Comparison of ENCODE assay signal across 8 cellular contexts in genomic region chr20:49484180-49485140, GRCh38. TPM values are rescaled to one million over a fixed set of nuclear protein-coding genes. Genes with fewer than 3 reads are reported as not detected.
DNase-seq lines count a peak whose midpoint lies in the region; ATAC-seq and TF ChIP-seq lines count a peak whose summit lies in the region.

No MANE protein-coding gene starts in this region.

- no peak for TF ChIP-seq POLR2A in spleen (IDR thresholded peaks at IDR 0.05)

- intact Hi-C loops in spleen (cut with DNase I; ENCODE audit: low total_unique reads), result no loop called here

- peaks cover 0 to 29% (median 17%) of the 10 kb centered on the region in 6 donors for H3K4me1 ChIP-seq in spleen

- H3K27ac ChIP-seq in spleen, result no peak overlapping the region

- H3K9me3 ChIP-seq in spleen, result peaks cover 0 to 7% (median 0%) of the 10 kb centered on the region in 8 donors

- no peaks in the 10 kb centered on the region for H3K36me3 ChIP-seq in spleen

- H3K4me3 ChIP-seq in spleen, result peak overlapping the region; percentile 12 to 68 (median 36)

- peak in 9 of 11 experiments; percentile 36 to 68 (median 62) for TF ChIP-seq CTCF in spleen (IDR thresholded peaks at IDR 0.05 in 8 of 11, conservative IDR thresholded peaks at IDR 0.05 in 3 of 11)

- WGBS in spleen, 5 donors, result 1 to 5% (median 2%) methylated on average over 20 to 61 of the region's 61 CpGs

- peaks cover 0 to 97% (median 39%) of the 10 kb centered on the region in 7 donors for H3K27me3 ChIP-seq in spleen (replicated peaks in 1 of 7)

- no peak for ATAC-seq in GM19324 (IDR thresholded peaks at IDR 0.05; ENCODE audit: low FRiP score, unreplicated experiment)

- DNase-seq in SIG-M5 treated with dmso at 0.1 percent for 504 hours (lab: John Stamatoyannopoulos, UW; ENCODE audit: unreplicated experiment) (peak; percentile 66), SIG-M5 (lab: John Stamatoyannopoulos, UW) (no peak), NCI-H2171 (lab: John Stamatoyannopoulos, UW) (peak; percentile 90), islet precursor cell (peak; percentile 92), spleen (peak; percentile 87)
- peak; percentile 23 for DNase-seq in activated CD4-positive, CD25-positive, alpha-beta regulatory T cell treated with anti-CD3 and anti-CD28 coated beads, Interleukin-2, amount 50 U/mL, for 16 hours (ENCODE audit: low read depth, low spot score)
- DNase-seq in central memory CD4-positive, alpha-beta T cell, result peak; percentile 39

RNA-seq across cellular contexts. Expression of gene KCNB1, which starts 2.0 kb away (rescaled TPM):
- total RNA-seq in spleen, result 1 to 10 TPM in 4 of 7 donors, under 1 TPM in 3; 0.07 to 3.2 (median 1.4) TPM
- polyA plus RNA-seq in spleen, result under 1 TPM; 0.02 to 0.13 (median 0.06) TPM
